ENCODE assay signal across 29 cellular contexts in the genomic region with DNA sequence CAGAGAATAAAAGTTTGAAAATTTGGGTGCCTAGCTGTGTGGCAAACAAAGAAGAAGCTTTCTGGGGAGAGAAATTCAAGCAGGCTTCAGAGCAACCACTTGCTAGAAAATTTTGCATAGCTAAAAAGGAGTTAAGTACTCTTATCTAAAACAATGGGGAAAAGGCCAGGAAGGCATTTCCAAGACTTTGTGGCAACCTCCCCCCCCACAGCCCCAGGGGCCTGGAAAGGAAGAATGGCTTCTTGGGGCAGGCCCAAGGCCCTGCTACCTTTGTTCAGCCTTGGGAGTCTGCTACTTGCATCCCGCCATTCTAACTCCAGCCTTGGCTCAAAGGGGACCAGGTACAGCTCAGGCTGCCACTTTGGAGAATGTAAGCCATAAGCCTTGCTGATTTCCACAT.
"Had no signal": no experiment of that assay in that cellular context is flagged by ENCODE, and none has a peak within 500 bp of the region (broad histone marks: within the 10 kb centered on the region; RNA-seq: fewer than 3 reads in every experiment).

No MANE protein-coding gene starts in this region.

- H3K36me3 Mint-ChIP-seq: activated naive CD4-positive, alpha-beta T cell treated with anti-CD3 and anti-CD28 coated beads, Interleukin-2, amount 50 U/mL, for 24 hours; naive thymus-derived CD4-positive, alpha-beta T cell had no signal

- H3K36me3 ChIP-seq: gastroesophageal sphincter, ovary, prostate gland, thoracic aorta had no signal

- H3K27ac ChIP-seq: gastroesophageal sphincter, hepatocyte, ovary, prostate gland, skin epidermis, thoracic aorta had no signal

- H3K9me3 Mint-ChIP-seq: activated CD8-positive, alpha-beta T cell treated with anti-CD3 and anti-CD28 coated beads for 36 hours; activated naive CD8-positive, alpha-beta T cell treated with anti-CD3 and anti-CD28 coated beads, Interleukin-2, amount 50 U/mL, for 24 hours; activated T-helper 2 cell treated with anti-CD3 and anti-CD28 coated beads, Interferon-gamma antibody, Interleukin-2, Interleukin-4, amounts not matched to agents 10 μg/mL and 5 μg/mL and 100 μg/mL, durations not matched to agents 14 hours and 24 hours and 36 hours; stimulated activated naive CD8-positive, alpha-beta T cell treated with anti-CD3 and anti-CD28 coated beads, Interleukin-15, Interleukin-2, amounts not matched to agents 100 ng/mL and 50 ng/mL, for 24 hours had no signal

- H3K4me3 Mint-ChIP-seq: activated CD8-positive, alpha-beta T cell treated with anti-CD3 and anti-CD28 coated beads for 36 hours; activated naive CD4-positive, alpha-beta T cell treated with anti-CD3 and anti-CD28 coated beads, Interleukin-2, amount 50 U/mL, for 24 hours; activated naive CD8-positive, alpha-beta T cell treated with anti-CD3 and anti-CD28 coated beads, Interleukin-2, amount 50 U/mL, for 24 hours; effector memory CD8-positive, alpha-beta T cell; naive thymus-derived CD4-positive, alpha-beta T cell; stimulated activated naive CD8-positive, alpha-beta T cell treated with anti-CD3 and anti-CD28 coated beads, Interleukin-15, Interleukin-2, amounts not matched to agents 100 ng/mL and 50 ng/mL, for 24 hours; T-helper 17 cell had no signal

- ATAC-seq: activated CD8-positive, alpha-beta T cell treated with anti-CD3 and anti-CD28 coated beads for 36 hours; activated naive CD8-positive, alpha-beta T cell treated with anti-CD3 and anti-CD28 coated beads, Interleukin-2, amount 50 U/mL, for 24 hours; effector memory CD8-positive, alpha-beta T cell; gastroesophageal sphincter; left colon; naive thymus-derived CD4-positive, alpha-beta T cell; sciatic nerve; T-helper 17 cell had no signal

- H3K27ac Mint-ChIP-seq: activated CD8-positive, alpha-beta T cell treated with anti-CD3 and anti-CD28 coated beads for 36 hours; activated naive CD4-positive, alpha-beta T cell treated with anti-CD3 and anti-CD28 coated beads, Interleukin-2, amount 50 U/mL, for 24 hours; activated naive CD8-positive, alpha-beta T cell treated with anti-CD3 and anti-CD28 coated beads, Interleukin-2, amount 50 U/mL, for 24 hours; activated T-helper 2 cell treated with anti-CD3 and anti-CD28 coated beads, Interferon-gamma antibody, Interleukin-2, Interleukin-4, amounts not matched to agents 10 μg/mL and 5 μg/mL and 100 μg/mL, durations not matched to agents 14 hours and 24 hours and 36 hours; effector memory CD8-positive, alpha-beta T cell; naive thymus-derived CD4-positive, alpha-beta T cell; stimulated activated naive CD8-positive, alpha-beta T cell treated with anti-CD3 and anti-CD28 coated beads, Interleukin-15, Interleukin-2, amounts not matched to agents 100 ng/mL and 50 ng/mL, for 24 hours; T-helper 17 cell had no signal

- H3K4me1 ChIP-seq: prostate gland had no signal

- H3K4me1 Mint-ChIP-seq: activated naive CD4-positive, alpha-beta T cell treated with anti-CD3 and anti-CD28 coated beads, Interleukin-2, amount 50 U/mL, for 24 hours; activated naive CD8-positive, alpha-beta T cell treated with anti-CD3 and anti-CD28 coated beads, Interleukin-2, amount 50 U/mL, for 24 hours; naive thymus-derived CD4-positive, alpha-beta T cell; T-helper 17 cell had no signal

- H3K4me3 ChIP-seq: gastroesophageal sphincter, hepatocyte, ovary, prostate gland, skin epidermis, thoracic aorta had no signal

- H3K4me2 ChIP-seq: hepatocyte had no signal

- H3K27me3 Mint-ChIP-seq: activated CD8-positive, alpha-beta T cell treated with anti-CD3 and anti-CD28 coated beads for 36 hours; activated naive CD4-positive, alpha-beta T cell treated with anti-CD3 and anti-CD28 coated beads, Interleukin-2, amount 50 U/mL, for 24 hours; activated naive CD8-positive, alpha-beta T cell treated with anti-CD3 and anti-CD28 coated beads, Interleukin-2, amount 50 U/mL, for 24 hours; effector memory CD8-positive, alpha-beta T cell; stimulated activated naive CD8-positive, alpha-beta T cell treated with anti-CD3 and anti-CD28 coated beads, Interleukin-15, Interleukin-2, amounts not matched to agents 100 ng/mL and 50 ng/mL, for 24 hours; T-helper 17 cell had no signal

- H3K9me3 ChIP-seq: gastroesophageal sphincter, ovary, prostate gland, thoracic aorta had no signal

- H3K79me2 ChIP-seq: hepatocyte had no signal

- DNase-seq: activated CD4-positive, alpha-beta T cell treated with anti-CD3 and anti-CD28 coated beads, Interleukin-2, amount 50 U/mL, for 1 hour; activated CD8-positive, alpha-beta T cell treated with anti-CD3 and anti-CD28 coated beads for 36 hours; activated naive CD8-positive, alpha-beta T cell treated with anti-CD3 and anti-CD28 coated beads, Interleukin-2, amount 50 U/mL, for 24 hours; activated T-cell treated with anti-CD3 and anti-CD28 coated beads, Interleukin-2, amount 50 U/mL, for 48 hours; amygdala; caudate nucleus; cortex of kidney; effector memory CD8-positive, alpha-beta T cell; kidney; left colon; mammary epithelial cell; midbrain; naive thymus-derived CD4-positive, alpha-beta T cell; ovary; retina; stimulated activated CD4-positive, alpha-beta T cell treated with anti-CD3 and anti-CD28 coated beads, Interleukin-12 subunit alpha, Interleukin-12 subunit beta, amount 100 ng/mL, for 4 hours; stimulated activated CD4-positive, alpha-beta T cell treated with anti-CD3 and anti-CD28 coated beads, Interleukin-4, amount 100 ng/mL, for 1 hour; T-helper 17 cell; T1000; trophoblast cell had no signal

- H3K27me3 ChIP-seq: gastroesophageal sphincter, hepatocyte, ovary had no signal
